9 cellular contexts compared by ENCODE assay signal in genomic region chr1:45551684-45552083, GRCh38. TPM values are rescaled to one million over a fixed set of nuclear protein-coding genes. Genes with fewer than 3 reads are reported as not detected.
DNase-seq lines count a peak whose midpoint lies in the region; ATAC-seq and TF ChIP-seq lines count a peak whose summit lies in the region.
"Had no signal": no experiment of that assay in that cellular context is flagged by ENCODE, and none has a peak within 500 bp of the region (broad histone marks: within the 10 kb centered on the region; RNA-seq: fewer than 3 reads in every experiment).

No MANE protein-coding gene starts in this region.

- CTCF ChIA-PET in CD4-positive, alpha-beta T cell (lab: Charles Lee) = interaction anchor here (1.3 to 2.4 kb wide), 4 partner anchors 30 to 61 kb away, joined by 4 to 20 read pairs (median 7); partner anchors contain the start of genes CCDC163, MMACHC, PRDX1 and TESK2

- peaks cover 13% of the 10 kb centered on the region for H3F3A ChIP-seq in neural progenitor cell (ENCODE audit: low read depth)

- intact Hi-C loops in CD4-positive, alpha-beta T cell (cut with DNase I, micrococcal nuclease) = loop anchor here (2.0 to 5.0 kb wide), 5 partner anchors 19 to 249 kb away; partner anchors contain the start of genes PRDX1 (in 1 of the 2) and TESK2 (in 1 of the 2)

- ATAC-seq in CD4-positive, alpha-beta T cell (ENCODE audit: poor library complexity) = no peak

- no peaks in the 10 kb centered on the region for H3K27me3 Mint-ChIP-seq in CD4-positive, alpha-beta T cell
- peaks cover 2% of the 10 kb centered on the region for H3K27me3 Mint-ChIP-seq in neural progenitor cell (ENCODE audit: insufficient read depth, low read depth)

- H3K27ac ChIP-seq in CD4-positive, alpha-beta T cell (ENCODE audit: low read depth, low read length) = no peak overlapping the region
- no peak overlapping the region for H3K27ac ChIP-seq in neural progenitor cell

- no peaks in the 10 kb centered on the region for H3K9me3 ChIP-seq in CD4-positive, alpha-beta T cell (ENCODE audit: control insufficient read depth, low read length)
- H3K9me3 ChIP-seq in NT2/D1 (ENCODE audit: insufficient read depth, low read length) (no peaks in the 10 kb centered on the region), endocrine pancreas (ENCODE audit: control insufficient read depth, low read length) (no peaks in the 10 kb centered on the region), neural progenitor cell (ENCODE audit: low read depth) (no peaks in the 10 kb centered on the region)

- no peaks in the 10 kb centered on the region for H3K27me3 ChIP-seq in CD4-positive, alpha-beta T cell (ENCODE audit: control insufficient read depth, insufficient read depth, low read length)
- H3K27me3 ChIP-seq in NT2/D1 (ENCODE audit: insufficient read depth, insufficient read length) (no peaks in the 10 kb centered on the region), endocrine pancreas (ENCODE audit: control insufficient read depth, insufficient read depth, low read length) (no peaks in the 10 kb centered on the region), neural progenitor cell (no peaks in the 10 kb centered on the region)

- H3K9me3 Mint-ChIP-seq in CD4-positive, alpha-beta T cell = no peaks in the 10 kb centered on the region
- no peaks in the 10 kb centered on the region for H3K9me3 Mint-ChIP-seq in neural progenitor cell

- peaks cover 48% of the 10 kb centered on the region for H3K36me3 ChIP-seq in NT2/D1 (ENCODE audit: insufficient read depth, insufficient read length, low read length)
- H3K36me3 ChIP-seq in endocrine pancreas (ENCODE audit: control insufficient read depth, insufficient read depth, low read length) = no peaks in the 10 kb centered on the region
- no peaks in the 10 kb centered on the region for H3K36me3 ChIP-seq in neural progenitor cell

- H3K4me1 ChIP-seq in NT2/D1 (ENCODE audit: insufficient read depth, insufficient read length) (peaks cover 4% of the 10 kb centered on the region), endocrine pancreas (ENCODE audit: control insufficient read depth, insufficient read depth, low read length) (peaks cover 5% of the 10 kb centered on the region), neural progenitor cell (peaks cover 9% of the 10 kb centered on the region)

- H3K4me3 Mint-ChIP-seq in CD4-positive, alpha-beta T cell = peak overlapping the region; percentile 98
- peak overlapping the region; percentile 99 for H3K4me3 Mint-ChIP-seq in neural progenitor cell

- H3K36me3 Mint-ChIP-seq in CD4-positive, alpha-beta T cell (ENCODE audit: low read depth) = peaks cover 21% of the 10 kb centered on the region
- H3K36me3 Mint-ChIP-seq in neural progenitor cell = peaks cover 12% of the 10 kb centered on the region

- H3K4me1 Mint-ChIP-seq in CD4-positive, alpha-beta T cell (ENCODE audit: low read depth) = peaks cover 26% of the 10 kb centered on the region
- H3K4me1 Mint-ChIP-seq in neural progenitor cell = peaks cover 18% of the 10 kb centered on the region

- POLR2A ChIA-PET in CD4-positive, alpha-beta T cell (lab: Charles Lee) = interaction anchor here (0.5 to 2.3 kb wide), 16 partner anchors 14 to 777 kb away, joined by 3 to 46 read pairs (median 5); partner anchors contain the start of genes CCDC163, GPBP1L1, MMACHC and MUTYH

- H4K20me1 ChIP-seq in neural progenitor cell (ENCODE audit: low read depth) = peaks cover under 1% of the 10 kb centered on the region

- peak overlapping the region; percentile 89 for H3K27ac Mint-ChIP-seq in CD4-positive, alpha-beta T cell
- no peak overlapping the region for H3K27ac Mint-ChIP-seq in neural progenitor cell

- H2AFZ ChIP-seq in neural progenitor cell (replicated peaks) = no peak overlapping the region

- H3K4me2 ChIP-seq in neural progenitor cell = peak overlapping the region; percentile 97

- DNase-seq in CD4-positive, alpha-beta T cell = no peak
- DNase-seq in NT2/D1 (ENCODE audit: low read depth, low spot score) (no peak), neural progenitor cell (ENCODE audit: low spot score) (no peak), pons (ENCODE audit: low spot score) (no peak), NCI-H345 treated with DMSO at 0.1 percent for 48 hours (lab: John Stamatoyannopoulos, UW; ENCODE audit: unreplicated experiment) (no peak), foreskin melanocyte (no peak), RKO (ENCODE audit: low spot score) (no peak)
- DNase-seq: SHP77 treated with DMSO at 0.1 percent for 48 hours had no signal

- H3K79me2 ChIP-seq in neural progenitor cell (ENCODE audit: low read depth) = peaks cover 61% of the 10 kb centered on the region

- TF ChIP-seq CTCF in CD4-positive, alpha-beta T cell (IDR thresholded peaks at IDR 0.05) = no peak
- no peak for TF ChIP-seq CTCF in neural progenitor cell (IDR thresholded peaks at IDR 0.05)

- H3K9ac ChIP-seq in NT2/D1 (ENCODE audit: insufficient read length, low read depth) (peak overlapping the region; percentile 95), endocrine pancreas (ENCODE audit: control insufficient read depth, insufficient read depth, low read length) (no peak overlapping the region), neural progenitor cell (peak overlapping the region; percentile 51)

- H3K4me3 ChIP-seq in NT2/D1 (ENCODE audit: insufficient read length, low read depth) (peak overlapping the region; percentile 86), endocrine pancreas (ENCODE audit: control insufficient read depth, insufficient read depth, low read length) (peak overlapping the region; percentile 89), neural progenitor cell (peak overlapping the region; percentile 65)

RNA-seq across cellular contexts. Expression of gene AKR1A1, which starts 1.1 kb away (rescaled TPM):
- 10 to 100 TPM; 25.3 to 31.0 TPM for total RNA-seq in CD4-positive, alpha-beta T cell
- total RNA-seq in neural progenitor cell (ENCODE audit: low replicate concordance) = 129 and 167 TPM in 2 replicates

RNA-seq across cellular contexts. Expression of gene PRDX1, which starts 30.0 kb away (rescaled TPM):
- 10 to 100 TPM; 18.1 to 24.1 TPM for total RNA-seq in CD4-positive, alpha-beta T cell
- total RNA-seq in neural progenitor cell (ENCODE audit: low replicate concordance) = 477 and 653 TPM in 2 replicates

RNA-seq across cellular contexts. Expression of gene NASP, which starts 32.2 kb away (rescaled TPM):
- total RNA-seq in CD4-positive, alpha-beta T cell = 100 to 1,000 TPM; 110 to 112 TPM
- total RNA-seq in neural progenitor cell (ENCODE audit: low replicate concordance) = 337 and 436 TPM in 2 replicates

RNA-seq across cellular contexts. Expression of gene MMACHC, which starts 51.6 kb away (rescaled TPM):
- under 1 TPM; 0.27 to 0.81 TPM for total RNA-seq in CD4-positive, alpha-beta T cell
- 3.1 and 5.8 TPM in 2 replicates for total RNA-seq in neural progenitor cell (ENCODE audit: low replicate concordance)

RNA-seq across cellular contexts. Expression of gene CCDC163, which starts 51.8 kb away (rescaled TPM):
- under 1 TPM; 0.42 to 0.58 TPM for total RNA-seq in CD4-positive, alpha-beta T cell
- total RNA-seq in neural progenitor cell (ENCODE audit: low replicate concordance) = 1.7 TPM in 2 replicates

Comparison
In these comparisons a context has a peak if more than half of its experiments do, and no peak if none do; other contexts are left out.
1. RNA of gene PRDX1, which starts 30.0 kb away (total RNA-seq): 477 to 653 TPM in neural progenitor cell; 18.1 to 24.1 TPM in CD4-positive, alpha-beta T cell; every median in the first group is over 10 times any median in the second.
2. Peak in every context shown above with its lines, with median percentiles within 50 percentile points of each other: H3K4me3 ChIP-seq.